In the genomic region with DNA sequence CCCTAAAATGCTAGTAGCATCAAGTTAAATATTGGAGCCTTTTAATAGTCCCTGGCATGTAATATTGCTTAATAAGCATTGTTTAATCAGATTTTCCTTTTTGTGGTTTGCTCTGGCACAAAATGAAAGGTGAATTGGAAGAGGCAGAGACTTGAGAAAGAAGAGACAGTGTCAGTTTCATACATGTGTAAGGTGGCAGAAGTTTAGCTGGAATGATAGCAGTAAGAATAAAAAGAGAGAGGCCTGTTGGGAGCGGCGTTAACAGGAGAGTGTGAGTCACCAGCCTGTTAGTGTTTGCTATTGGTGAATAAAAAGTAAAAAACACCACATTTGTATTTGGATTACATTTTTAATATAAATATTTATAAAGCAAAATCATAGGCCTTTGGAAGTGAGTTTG, we compare ENCODE assay signal across 10 cellular contexts.
DNase-seq lines count a peak whose midpoint lies in the region; ATAC-seq and TF ChIP-seq lines count a peak whose summit lies in the region.
"Had no signal": no experiment of that assay in that cellular context is flagged by ENCODE, and none has a peak within 500 bp of the region (broad histone marks: within the 10 kb centered on the region; RNA-seq: fewer than 3 reads in every experiment).

No MANE protein-coding gene starts in this region.

- H3K9ac ChIP-seq in KMS-11: no peak overlapping the region

- 33 to 38% methylated on average over 2 of the region's 2 CpGs for WGBS in body of pancreas, 2 donors
- 21 to 37% (median 23%) methylated on average over 2 of the region's 2 CpGs for WGBS in ovary, 3 donors

- peaks cover 15% of the 10 kb centered on the region for H3K4me1 ChIP-seq in CD4-positive, CD25-positive, alpha-beta regulatory T cell (ENCODE audit: control insufficient read depth, insufficient read depth, low read length, poor library complexity, severe bottlenecking)
- H3K4me1 ChIP-seq in KMS-11 (ENCODE audit: low read depth, poor library complexity, severe bottlenecking): peaks cover 40% of the 10 kb centered on the region
- H3K4me1 ChIP-seq in body of pancreas: peaks cover 12% of the 10 kb centered on the region
- H3K4me1 ChIP-seq in lower lobe of right lung: peaks cover 36% of the 10 kb centered on the region
- H3K4me1 ChIP-seq in ovary (ENCODE audit: insufficient read depth): peaks cover 2% of the 10 kb centered on the region

- no peak overlapping the region for H3K4me3 Mint-ChIP-seq in CD4-positive, CD25-positive, alpha-beta regulatory T cell
- H3K4me3 Mint-ChIP-seq: effector memory CD8-positive, alpha-beta T cell had no signal

- peaks cover 15% of the 10 kb centered on the region for H3K36me3 Mint-ChIP-seq in CD4-positive, CD25-positive, alpha-beta regulatory T cell

- H3K4me2 ChIP-seq in KMS-11: peak overlapping the region; percentile 44
- H3K4me2 ChIP-seq: PC-9 had no signal

- H3K4me3 ChIP-seq in CD4-positive, CD25-positive, alpha-beta regulatory T cell (ENCODE audit: low read depth, low read length): no peak overlapping the region
- H3K4me3 ChIP-seq in KMS-11 (IDR thresholded peaks at IDR 0.05; ENCODE audit: insufficient read depth, low read depth, low read length): no peak overlapping the region
- no peak overlapping the region for H3K4me3 ChIP-seq in body of pancreas
- H3K4me3 ChIP-seq in lower lobe of right lung: no peak overlapping the region
- no peak overlapping the region for H3K4me3 ChIP-seq in ovary
- H3K4me3 ChIP-seq: PC-9 had no signal

- no peaks in the 10 kb centered on the region for H3K36me3 ChIP-seq in CD4-positive, CD25-positive, alpha-beta regulatory T cell (ENCODE audit: control insufficient read depth, insufficient read depth, low read length)
- H3K36me3 ChIP-seq in KMS-11 (ENCODE audit: insufficient read depth): no peaks in the 10 kb centered on the region
- no peaks in the 10 kb centered on the region for H3K36me3 ChIP-seq in body of pancreas (replicated peaks in 1 of 2; ENCODE audit: insufficient read depth in 1 of 2, low read depth in 2 of 2)
- no peaks in the 10 kb centered on the region for H3K36me3 ChIP-seq in lower lobe of right lung
- no peaks in the 10 kb centered on the region for H3K36me3 ChIP-seq in ovary

- no peak for ATAC-seq in CD4-positive, CD25-positive, alpha-beta regulatory T cell (ENCODE audit: low read depth in 2 of 2)
- ATAC-seq in body of pancreas (peak; percentile 45), lower lobe of right lung (peak in 1 of 2 donors; percentile 80)
- ATAC-seq: effector memory CD8-positive, alpha-beta T cell had no signal

- 0 out of 2 replicates have a peak, but pooled peaks cover 6% of the 10 kb centered on the region for H4K20me1 ChIP-seq in KMS-11 (ENCODE audit: insufficient read depth)

- no peak overlapping the region for H3K27ac ChIP-seq in CD4-positive, CD25-positive, alpha-beta regulatory T cell (ENCODE audit: insufficient read depth, low read length, poor library complexity, severe bottlenecking)
- H3K27ac ChIP-seq in KMS-11 (peak overlapping the region; percentile 43; the same call in 1 of the 2 replicates), body of pancreas (no peak overlapping the region), lower lobe of right lung (peak overlapping the region; percentile 2), ovary (no peak overlapping the region)
- H3K27ac ChIP-seq: PC-9 had no signal

- H3K27ac Mint-ChIP-seq in CD4-positive, CD25-positive, alpha-beta regulatory T cell: peak overlapping the region in 2 of 3 donors; percentile 5 to 12

- peaks cover 15% of the 10 kb centered on the region; the same call in 1 of the 2 replicates for H3K79me2 ChIP-seq in KMS-11 (ENCODE audit: insufficient read depth, low read depth)

- no peaks in the 10 kb centered on the region for H3K27me3 ChIP-seq in CD4-positive, CD25-positive, alpha-beta regulatory T cell (ENCODE audit: control insufficient read depth, insufficient read depth, low read length)
- H3K27me3 ChIP-seq in KMS-11 (ENCODE audit: insufficient read depth, low read depth) (no peaks in the 10 kb centered on the region), body of pancreas (no peaks in the 10 kb centered on the region), lower lobe of right lung (ENCODE audit: low read depth) (no peaks in the 10 kb centered on the region), ovary (no peaks in the 10 kb centered on the region)

- H3K27me3 Mint-ChIP-seq in CD4-positive, CD25-positive, alpha-beta regulatory T cell: no peaks in the 10 kb centered on the region
- H3K27me3 Mint-ChIP-seq: effector memory CD8-positive, alpha-beta T cell had no signal

- no peaks in the 10 kb centered on the region for H3K9me3 ChIP-seq in CD4-positive, CD25-positive, alpha-beta regulatory T cell (ENCODE audit: control insufficient read depth in 2 of 2, low read length in 2 of 2)
- H3K9me3 ChIP-seq in body of pancreas (no peaks in the 10 kb centered on the region), lower lobe of right lung (no peaks in the 10 kb centered on the region), ovary (no peaks in the 10 kb centered on the region)

- TF ChIP-seq EP300 in ovary (IDR thresholded peaks at IDR 0.05): no peak

- TF ChIP-seq POLR2A in body of pancreas (IDR thresholded peaks at IDR 0.05): no peak
- no peak for TF ChIP-seq POLR2A in ovary (IDR thresholded peaks at IDR 0.05)

- H3K4me1 Mint-ChIP-seq in CD4-positive, CD25-positive, alpha-beta regulatory T cell: peaks cover 36 to 61% (median 40%) of the 10 kb centered on the region in 4 donors

- no peak for TF ChIP-seq CTCF in KMS-11 (conservative IDR thresholded peaks at IDR 0.05; ENCODE audit: low read depth, low read length)
- TF ChIP-seq CTCF in body of pancreas (IDR thresholded peaks at IDR 0.05): no peak
- TF ChIP-seq CTCF in lower lobe of right lung (IDR thresholded peaks at IDR 0.05): no peak
- no peak for TF ChIP-seq CTCF in ovary (IDR thresholded peaks at IDR 0.05)

- H3K9me3 Mint-ChIP-seq in CD4-positive, CD25-positive, alpha-beta regulatory T cell: peaks cover 0 to 6% (median 0%) of the 10 kb centered on the region in 7 donors
- H3K9me3 Mint-ChIP-seq: effector memory CD8-positive, alpha-beta T cell had no signal

- no peak overlapping the region for H2AFZ ChIP-seq in KMS-11 (ENCODE audit: low read depth)
- H2AFZ ChIP-seq: PC-9 had no signal

- no peak for DNase-seq in CD4-positive, CD25-positive, alpha-beta regulatory T cell
- DNase-seq in body of pancreas (no peak), lower lobe of right lung (no peak), GF-D8 (lab: John Stamatoyannopoulos, UW) (no peak), NOMO-1 treated with dmso at 0.1 percent for 144 hours (lab: John Stamatoyannopoulos, UW; ENCODE audit: unreplicated experiment) (no peak), DMS 273 treated with DMSO at 0.1 percent for 48 hours (lab: John Stamatoyannopoulos, UW) (no peak), ovary (no peak)
- DNase-seq: effector memory CD8-positive, alpha-beta T cell; PC-9 had no signal

- intact Hi-C loops in body of pancreas (cut with DNase I) (no loop called here), lower lobe of right lung (cut with DNase I) (no loop called here), ovary (cut with DNase I) (no loop called here)

Comparison
In these comparisons a context has a peak if more than half of its experiments do, and no peak if none do; other contexts are left out.
1. H3K27ac ChIP-seq: peak in KMS-11 (single experiment) and lower lobe of right lung (single experiment); none in CD4-positive, CD25-positive, alpha-beta regulatory T cell (single experiment), body of pancreas (0 of 4) and ovary (0 of 2).